In genomic region chrX:1443496-1444075, GRCh38 we compare ENCODE assay signal across 20 cellular contexts. TPM values are rescaled to one million over a fixed set of nuclear protein-coding genes. Genes with fewer than 3 reads are reported as not detected.
DNase-seq lines count a peak whose midpoint lies in the region; ATAC-seq and TF ChIP-seq lines count a peak whose summit lies in the region.
"Had no signal": no experiment of that assay in that cellular context is flagged by ENCODE, and none has a peak within 500 bp of the region (broad histone marks: within the 10 kb centered on the region; RNA-seq: fewer than 3 reads in every experiment).

No MANE protein-coding gene starts in this region.

- H3K4me2 ChIP-seq in mammary epithelial cell (ENCODE audit: insufficient read depth, low read depth, low read length) = no peak overlapping the region

- TF ChIP-seq CTCF in left ventricle myocardium inferior (IDR thresholded peaks at IDR 0.05; ENCODE audit: borderline replicate concordance) (no peak), lower lobe of right lung (IDR thresholded peaks at IDR 0.05) (no peak), vagina (IDR thresholded peaks at IDR 0.05) (no peak), mammary epithelial cell (conservative IDR thresholded peaks at IDR 0.05 in 1 of 2, IDR thresholded peaks at IDR 0.05 in 1 of 2; ENCODE audit: extremely low read depth in 1 of 2, insufficient read depth in 1 of 2, low read depth in 1 of 2, low read length in 2 of 2) (no peak)

- H3K9me3 Mint-ChIP-seq in activated naive CD8-positive, alpha-beta T cell treated with anti-CD3 and anti-CD28 coated beads, Interleukin-2, amount 10 ng/mL, durations not matched to agents 7 days and 5 days = peaks cover 26% of the 10 kb centered on the region

- H3K27me3 ChIP-seq in left ventricle myocardium inferior (ENCODE audit: low read depth) = no peaks in the 10 kb centered on the region
- H3K27me3 ChIP-seq in lower lobe of right lung (ENCODE audit: low read depth) = no peaks in the 10 kb centered on the region
- no peaks in the 10 kb centered on the region for H3K27me3 ChIP-seq in vagina
- H3K27me3 ChIP-seq in mammary epithelial cell (ENCODE audit: insufficient read depth, low read length) = no peaks in the 10 kb centered on the region
- H3K27me3 ChIP-seq: colonic mucosa, gastroesophageal sphincter had no signal

- dilution Hi-C loops in mammary epithelial cell (cut with HindIII; ENCODE audit: low sequenced_read_pairs) = no loop called here

- H3K4me3 Mint-ChIP-seq in activated naive CD8-positive, alpha-beta T cell treated with anti-CD3 and anti-CD28 coated beads, Interleukin-2, amount 10 ng/mL, durations not matched to agents 7 days and 5 days = no peak overlapping the region
- H3K4me3 Mint-ChIP-seq: activated T-helper 17 cell treated with anti-CD3 and anti-CD28 coated beads, Interleukin-2, amount 50 U/mL, for 72 hours; nephron progenitor cell had no signal

- peaks cover 16% of the 10 kb centered on the region for H3K4me1 Mint-ChIP-seq in activated naive CD8-positive, alpha-beta T cell treated with anti-CD3 and anti-CD28 coated beads, Interleukin-2, amount 10 ng/mL, durations not matched to agents 7 days and 5 days
- H3K4me1 Mint-ChIP-seq: nephron progenitor cell had no signal

- peaks cover 20% of the 10 kb centered on the region for H3K79me2 ChIP-seq in mammary epithelial cell (ENCODE audit: insufficient read depth, low read length)

- H2AFZ ChIP-seq in mammary epithelial cell (ENCODE audit: low read depth, low read length) = no peak overlapping the region
- H2AFZ ChIP-seq: GM23248 had no signal

- no peak overlapping the region for H3K27ac Mint-ChIP-seq in activated naive CD8-positive, alpha-beta T cell treated with anti-CD3 and anti-CD28 coated beads, Interleukin-2, amount 10 ng/mL, durations not matched to agents 7 days and 5 days
- H3K27ac Mint-ChIP-seq: nephron progenitor cell had no signal

- BruUV-seq in mammary epithelial cell (replicated peaks; lab: Mats Ljungman, UMichigan) = no TSS peak

- ATAC-seq in left cardiac atrium = no peak
- ATAC-seq in activated naive CD8-positive, alpha-beta T cell treated with anti-CD3 and anti-CD28 coated beads, Interleukin-2, amount 10 ng/mL, durations not matched to agents 7 days and 5 days (ENCODE audit: low read depth) = no peak
- no peak for ATAC-seq in lower lobe of right lung
- ATAC-seq in GM21723 (IDR thresholded peaks at IDR 0.05; ENCODE audit: unreplicated experiment) = no peak
- ATAC-seq: activated T-helper 17 cell treated with anti-CD3 and anti-CD28 coated beads, Interleukin-2, amount 50 U/mL, for 72 hours; gastroesophageal sphincter had no signal

- H3K9me3 ChIP-seq in left ventricle myocardium inferior (replicated peaks) (peaks cover 12% of the 10 kb centered on the region), lower lobe of right lung (peaks cover 5% of the 10 kb centered on the region), vagina (no peaks in the 10 kb centered on the region), mammary epithelial cell (replicated peaks; ENCODE audit: insufficient read depth, low read length) (no peaks in the 10 kb centered on the region)
- H3K9me3 ChIP-seq: colonic mucosa, gastroesophageal sphincter had no signal

- in situ Hi-C loops in mammary epithelial cell (cut with MboI; ENCODE audit: low sequenced_read_pairs in 2 of 2) = no loop called here

- no peaks in the 10 kb centered on the region for H3K4me1 ChIP-seq in left ventricle myocardium inferior
- H3K4me1 ChIP-seq in lower lobe of right lung = no peaks in the 10 kb centered on the region
- no peaks in the 10 kb centered on the region for H3K4me1 ChIP-seq in vagina
- H3K4me1 ChIP-seq in mammary epithelial cell (ENCODE audit: insufficient read depth, low read length) = no peaks in the 10 kb centered on the region
- H3K4me1 ChIP-seq: colonic mucosa, gastroesophageal sphincter had no signal

- TF ChIP-seq POLR2A in vagina (IDR thresholded peaks at IDR 0.05) = no peak

- no peaks in the 10 kb centered on the region for H4K20me1 ChIP-seq in mammary epithelial cell (ENCODE audit: insufficient read depth, low read length)

- H3K36me3 Mint-ChIP-seq in activated naive CD8-positive, alpha-beta T cell treated with anti-CD3 and anti-CD28 coated beads, Interleukin-2, amount 10 ng/mL, durations not matched to agents 7 days and 5 days = peaks cover 66% of the 10 kb centered on the region

- H3K27ac ChIP-seq in left ventricle myocardium inferior (replicated peaks) = no peak overlapping the region
- no peak overlapping the region for H3K27ac ChIP-seq in lower lobe of right lung
- H3K27ac ChIP-seq in vagina = no peak overlapping the region
- H3K27ac ChIP-seq in mammary epithelial cell (ENCODE audit: insufficient read depth, low read depth, low read length) = no peak overlapping the region
- H3K27ac ChIP-seq: colonic mucosa, epithelial cell of prostate, gastroesophageal sphincter, GM23248 had no signal

- H3K4me3 ChIP-seq in left ventricle myocardium inferior = no peak overlapping the region
- H3K4me3 ChIP-seq in lower lobe of right lung = no peak overlapping the region
- no peak overlapping the region for H3K4me3 ChIP-seq in vagina
- no peak overlapping the region for H3K4me3 ChIP-seq in mammary epithelial cell (replicated peaks in 1 of 3; ENCODE audit: insufficient read depth in 1 of 3, low read depth in 2 of 3, low read length in 3 of 3)
- H3K4me3 ChIP-seq: colonic mucosa, gastroesophageal sphincter, GM23248 had no signal

- CTCF ChIA-PET in mammary epithelial cell (lab: Charles Lee; ENCODE audit: low non-redundant PET) = no interaction called here

- no peak overlapping the region for H3K9ac ChIP-seq in mammary epithelial cell (ENCODE audit: insufficient read depth, low read length)
- H3K9ac ChIP-seq: GM23248 had no signal

- DNase-seq in left cardiac atrium = peak; percentile 13
- no peak for DNase-seq in left ventricle myocardium inferior
- peak; percentile 18 for DNase-seq in activated naive CD8-positive, alpha-beta T cell treated with anti-CD3 and anti-CD28 coated beads, Interleukin-2, amount 10 ng/mL, durations not matched to agents 7 days and 5 days
- DNase-seq in lower lobe of right lung = peak; percentile 33
- peak; percentile 7 to 60 for DNase-seq in vagina (ENCODE audit: extremely low spot score in 2 of 2)
- DNase-seq in NCI-H69 (lab: John Stamatoyannopoulos, UW) = no peak
- no peak for DNase-seq in mammary epithelial cell
- DNase-seq: activated CD4-positive, alpha-beta T cell treated with anti-CD3 and anti-CD28 coated beads for 4 hours; AML-193; Calu3; colonic mucosa; GM23248; NCI-H1694; nephron progenitor cell; SIG-M5; T-helper 2 cell had no signal

- H3K27me3 Mint-ChIP-seq in activated naive CD8-positive, alpha-beta T cell treated with anti-CD3 and anti-CD28 coated beads, Interleukin-2, amount 10 ng/mL, durations not matched to agents 7 days and 5 days = no peaks in the 10 kb centered on the region
- H3K27me3 Mint-ChIP-seq: activated T-helper 17 cell treated with anti-CD3 and anti-CD28 coated beads, Interleukin-2, amount 50 U/mL, for 72 hours had no signal

- 93% methylated on average over 13 of the region's 26 CpGs for WGBS in mammary epithelial cell (ENCODE audit: low coverage, missing lambda C conversion rate)

- intact Hi-C loops in left cardiac atrium (cut with DNase I) (loop anchor here in 1 of 2 donors (10.0 kb wide), 1 partner anchor 49 kb away; the partner anchor contains the start of gene SLC25A6), left ventricle myocardium inferior (cut with micrococcal nuclease) (no loop called here), lower lobe of right lung (cut with DNase I) (no loop called here), vagina (cut with DNase I) (no loop called here), mammary epithelial cell (cut with micrococcal nuclease) (no loop called here)

- peaks cover 35% of the 10 kb centered on the region for H3K36me3 ChIP-seq in left ventricle myocardium inferior
- H3K36me3 ChIP-seq in lower lobe of right lung = peaks cover 14% of the 10 kb centered on the region
- peaks cover 0 to 9% of the 10 kb centered on the region in 2 donors for H3K36me3 ChIP-seq in vagina
- H3K36me3 ChIP-seq in mammary epithelial cell (ENCODE audit: insufficient read depth, low read length) = peaks cover 1% of the 10 kb centered on the region
- H3K36me3 ChIP-seq: colonic mucosa had no signal

- POLR2A ChIA-PET in activated naive CD8-positive, alpha-beta T cell treated with anti-CD3 and anti-CD28 coated beads, Interleukin-2, amount 10 ng/mL, durations not matched to agents 7 days and 5 days (lab: Charles Lee) = no interaction called here

RNA-seq across cellular contexts. Expression of gene ASMTL, which starts 9.1 kb away (rescaled TPM):
- total RNA-seq in left cardiac atrium (10 to 100 TPM; 26.4 to 27.7 TPM), left ventricle myocardium inferior (36.5 TPM), lower lobe of right lung (19.1 TPM), vagina (31.7 TPM), mammary epithelial cell (10 to 100 TPM in 1 of 2 donors, 1 to 10 TPM in 1; 9.1 to 13.7 TPM)
- total RNA-seq in activated naive CD8-positive, alpha-beta T cell treated with anti-CD3 and anti-CD28 coated beads, Interleukin-2, amount 10 ng/mL, durations not matched to agents 7 days and 5 days = 10 to 100 TPM; 39.4 to 42.2 TPM
- polyA plus RNA-seq in mammary epithelial cell = 10.9 TPM
- 9.4 TPM for polyA minus RNA-seq in mammary epithelial cell

RNA-seq across cellular contexts. Expression of gene SLC25A6, which starts 51.7 kb away (rescaled TPM):
- total RNA-seq in left cardiac atrium = 100 to 1,000 TPM; 171 to 206 TPM
- total RNA-seq in left ventricle myocardium inferior = 158 TPM
- 100 to 1,000 TPM; 235 to 241 TPM for total RNA-seq in activated naive CD8-positive, alpha-beta T cell treated with anti-CD3 and anti-CD28 coated beads, Interleukin-2, amount 10 ng/mL, durations not matched to agents 7 days and 5 days
- 335 TPM for total RNA-seq in lower lobe of right lung
- 442 TPM for total RNA-seq in vagina
- total RNA-seq in mammary epithelial cell = 100 to 1,000 TPM; 215 to 270 TPM
- polyA plus RNA-seq in mammary epithelial cell = 386 TPM
- polyA minus RNA-seq in mammary epithelial cell = 83.2 TPM

Comparison
In these comparisons a context has a peak if more than half of its experiments do, and no peak if none do; other contexts are left out.
1. DNase-seq: peak in left cardiac atrium (single experiment), activated naive CD8-positive, alpha-beta T cell treated with anti-CD3 and anti-CD28 coated beads, Interleukin-2, amount 10 ng/mL, durations not matched to agents 7 days and 5 days (single experiment), lower lobe of right lung (single experiment) and vagina (2 of 2); none in left ventricle myocardium inferior (single experiment), NCI-H69 (single experiment) and mammary epithelial cell (single experiment).